Comparison of ENCODE assay signal across 8 cellular contexts in the genomic region with DNA sequence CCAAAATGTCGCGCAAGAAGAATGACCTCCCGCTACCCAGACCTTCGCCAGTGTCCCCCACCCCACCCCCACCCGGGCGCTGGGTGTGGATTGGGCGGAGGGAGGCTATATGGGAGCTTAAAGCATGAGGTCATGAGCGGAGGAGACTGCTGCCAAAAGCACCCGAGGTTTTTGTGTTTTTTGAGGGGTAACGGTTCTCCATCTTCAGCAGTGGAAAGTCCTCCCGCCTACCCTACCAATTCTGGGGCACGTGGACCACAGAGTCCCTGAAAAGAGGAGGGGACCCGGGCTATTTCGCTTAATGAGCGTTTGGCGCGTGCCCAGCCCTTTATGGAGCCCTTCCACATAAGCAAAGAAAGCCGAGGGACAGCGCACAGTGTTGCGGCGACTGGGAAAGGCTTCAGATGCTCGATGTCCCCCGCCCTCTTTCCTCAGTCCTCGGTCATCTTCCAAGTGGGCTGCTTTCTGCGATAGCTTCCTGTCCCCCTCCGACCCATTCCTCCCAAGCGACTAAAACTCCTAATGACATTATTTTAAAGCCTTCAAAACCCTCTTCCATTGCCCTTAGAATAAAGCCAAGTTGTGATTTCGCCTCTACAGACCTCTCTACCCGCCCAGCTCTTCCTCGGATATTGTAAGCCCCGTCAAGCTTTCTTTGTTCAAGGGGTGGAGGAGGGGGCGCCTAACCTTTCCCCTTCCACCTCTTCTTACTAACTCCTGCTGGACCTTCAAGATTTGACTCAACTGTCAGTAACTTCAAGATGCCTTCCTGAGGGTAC. TPM values are rescaled to one million over a fixed set of nuclear protein-coding genes. Genes with fewer than 3 reads are reported as not detected.
DNase-seq lines count a peak whose midpoint lies in the region; ATAC-seq and TF ChIP-seq lines count a peak whose summit lies in the region.

No MANE protein-coding gene starts in this region.

- H3K36me3 ChIP-seq in ES-I3 (ENCODE audit: insufficient read depth, low read length) = no peaks in the 10 kb centered on the region
- no peaks in the 10 kb centered on the region for H3K36me3 ChIP-seq in skeletal muscle tissue (ENCODE audit: control insufficient read depth in 3 of 3, insufficient read depth in 3 of 3, low read length in 3 of 3)

- no peaks in the 10 kb centered on the region for H3K27me3 ChIP-seq in skeletal muscle tissue (ENCODE audit: control insufficient read depth in 3 of 3, insufficient read depth in 3 of 3, low read length in 3 of 3)

- H3K9ac ChIP-seq in ES-I3 (ENCODE audit: low read depth, low read length) (peak overlapping the region; percentile 96), skeletal muscle tissue (ENCODE audit: low read depth in 1 of 3, low read length in 3 of 3) (peak overlapping the region; percentile 51 to 79 (median 65))

- H3K27ac ChIP-seq in angular gyrus (ENCODE audit: low read depth, low read length) (peak overlapping the region; percentile 80), skeletal muscle tissue (ENCODE audit: low read depth, low read length) (peak overlapping the region; percentile 28)

- H3K9me3 ChIP-seq in ES-I3 (ENCODE audit: control insufficient read depth, insufficient read depth, low read length) (no peaks in the 10 kb centered on the region), skeletal muscle tissue (ENCODE audit: control insufficient read depth in 3 of 3, low read length in 3 of 3) (no peaks in the 10 kb centered on the region)

- peak; percentile 81 for DNase-seq in NB4 (ENCODE audit: low read depth)
- DNase-seq in NK-92 (lab: John Stamatoyannopoulos, UW; ENCODE audit: unreplicated experiment) = no peak
- DNase-seq in activated effector memory CD4-positive, alpha-beta T cell treated with anti-CD3 and anti-CD28 coated beads, Interleukin-2, amount 50 U/mL, for 16 hours = no peak

- ATAC-seq in GM21528 (IDR thresholded peaks at IDR 0.05; ENCODE audit: low FRiP score, unreplicated experiment) = no peak

- H3K4me3 ChIP-seq in NB4 (ENCODE audit: low read depth, low read length) (peak overlapping the region; percentile 71), iPS-11a (ENCODE audit: low read depth, low read length) (peak overlapping the region; percentile 85), skeletal muscle tissue (ENCODE audit: low read length in 3 of 3) (peak overlapping the region; percentile 81 to 83 (median 82))

- H3K4me1 ChIP-seq in ES-I3 (ENCODE audit: insufficient read depth, low read length) (peaks cover 17% of the 10 kb centered on the region), skeletal muscle tissue (ENCODE audit: control insufficient read depth in 3 of 3, insufficient read depth in 3 of 3, low read length in 3 of 3) (peaks cover 20 to 25% (median 21%) of the 10 kb centered on the region in 3 donors)

- no peak for TF ChIP-seq POLR2A in NB4 (IDR thresholded peaks at IDR 0.05; ENCODE audit: extremely low read depth, insufficient read length)

- no peak for TF ChIP-seq CTCF in NB4 (IDR thresholded peaks at IDR 0.05; ENCODE audit: low read depth, low read length)

RNA-seq across cellular contexts. Expression of a gene that starts 2.1 kb away (rescaled TPM):
- total RNA-seq in skeletal muscle tissue = 3.7 TPM
